9 cellular contexts compared by ENCODE assay signal in genomic region chr5:35852084-35852734, GRCh38. TPM values are rescaled to one million over a fixed set of nuclear protein-coding genes. Genes with fewer than 3 reads are reported as not detected.
DNase-seq lines count a peak whose midpoint lies in the region; ATAC-seq and TF ChIP-seq lines count a peak whose summit lies in the region.
"Had no signal": no experiment of that assay in that cellular context is flagged by ENCODE, and none has a peak within 500 bp of the region (broad histone marks: within the 10 kb centered on the region; RNA-seq: fewer than 3 reads in every experiment).

No MANE protein-coding gene starts in this region.

- H3K27ac ChIP-seq in upper lobe of left lung (peak overlapping the region; percentile 20 to 92 (median 69)), esophagus muscularis mucosa (replicated peaks in 1 of 4) (no peak overlapping the region)
- H3K27ac ChIP-seq: C4-2B had no signal

- TF ChIP-seq CTCF in upper lobe of left lung (IDR thresholded peaks at IDR 0.05), result no peak
- no peak for TF ChIP-seq CTCF in esophagus muscularis mucosa (IDR thresholded peaks at IDR 0.05)

- peak; percentile 78 for DNase-seq in activated effector memory CD4-positive, alpha-beta T cell treated with anti-CD3 and anti-CD28 coated beads, Interleukin-2, amount 50 U/mL, for 16 hours
- DNase-seq in activated effector memory CD4-positive, alpha-beta T cell treated with Interleukin-2 at 50 U/mL for 16 hours, result no peak
- DNase-seq in NOMO-1 treated with DMSO at 0.1 percent for 48 hours (lab: John Stamatoyannopoulos, UW; ENCODE audit: unreplicated experiment), result peak; percentile 54
- no peak for DNase-seq in adipocyte (ENCODE audit: low read depth)
- DNase-seq in upper lobe of left lung, result peak in 1 of 2 donors; percentile 6
- DNase-seq in mesenteric fat pad (ENCODE audit: low spot score), result no peak
- no peak for DNase-seq in esophagus muscularis mucosa (ENCODE audit: extremely low spot score)

- no peaks in the 10 kb centered on the region for H3K36me3 ChIP-seq in adipocyte (ENCODE audit: control insufficient read depth, insufficient read depth, low read length, severe bottlenecking)
- H3K36me3 ChIP-seq in upper lobe of left lung, result no peaks in the 10 kb centered on the region
- H3K36me3 ChIP-seq in esophagus muscularis mucosa, result no peaks in the 10 kb centered on the region

- WGBS in upper lobe of left lung, 2 donors, result 41 to 53% methylated on average over 5 to 8 of the region's 8 CpGs
- 65% methylated on average over 7 of the region's 8 CpGs for WGBS in esophagus muscularis mucosa

- ATAC-seq in upper lobe of left lung (ENCODE audit: low FRiP score in 2 of 2) (peak in 1 of 2 donors; percentile 17), HG02623 (IDR thresholded peaks at IDR 0.05; ENCODE audit: unreplicated experiment) (no peak)

- H3K9me3 ChIP-seq in adipocyte (ENCODE audit: control insufficient read depth, low read length) (no peaks in the 10 kb centered on the region), upper lobe of left lung (no peaks in the 10 kb centered on the region), esophagus muscularis mucosa (no peaks in the 10 kb centered on the region)

- H3K27me3 ChIP-seq in adipocyte (replicated peaks; ENCODE audit: control insufficient read depth, insufficient read depth, low read length) (no peaks in the 10 kb centered on the region), upper lobe of left lung (no peaks in the 10 kb centered on the region), esophagus muscularis mucosa (no peaks in the 10 kb centered on the region)

- H3K4me1 ChIP-seq in adipocyte (ENCODE audit: control insufficient read depth, insufficient read depth, low read length) (peaks cover 39% of the 10 kb centered on the region), upper lobe of left lung (peaks cover 13 to 23% (median 16%) of the 10 kb centered on the region in 4 donors), esophagus muscularis mucosa (peaks cover 5 to 35% (median 16%) of the 10 kb centered on the region in 4 donors)

- peak overlapping the region; percentile 77 for H3K4me3 ChIP-seq in adipocyte (ENCODE audit: low read length)
- no peak overlapping the region for H3K4me3 ChIP-seq in upper lobe of left lung
- H3K4me3 ChIP-seq in esophagus muscularis mucosa, result no peak overlapping the region

- no peak for TF ChIP-seq EP300 in upper lobe of left lung (IDR thresholded peaks at IDR 0.05)
- no peak for TF ChIP-seq EP300 in esophagus muscularis mucosa (IDR thresholded peaks at IDR 0.05)

- intact Hi-C loops in esophagus muscularis mucosa (cut with DNase I), result no loop called here

- no peak overlapping the region for H3K9ac ChIP-seq in adipocyte (ENCODE audit: low read length)

- no peak for TF ChIP-seq POLR2A in upper lobe of left lung (IDR thresholded peaks at IDR 0.05)
- no peak for TF ChIP-seq POLR2A in esophagus muscularis mucosa (IDR thresholded peaks at IDR 0.05; ENCODE audit: low read depth)

RNA-seq across cellular contexts. Expression of gene IL7R, which starts 4.5 kb away (rescaled TPM):
- total RNA-seq in upper lobe of left lung (100 to 1,000 TPM in 2 of 6 donors, 10 to 100 TPM in 4; 86.8 to 139 (median 94.7) TPM), mesenteric fat pad (5.2 TPM), esophagus muscularis mucosa (10 to 100 TPM in 1 of 4 donors, 1 to 10 TPM in 3; 2.8 to 10.6 (median 4.1) TPM)

Comparison
In these comparisons a context has a peak if more than half of its experiments do, and no peak if none do; other contexts are left out.
1. DNase-seq: peak in activated effector memory CD4-positive, alpha-beta T cell treated with anti-CD3 and anti-CD28 coated beads, Interleukin-2, amount 50 U/mL, for 16 hours (single experiment) and NOMO-1 treated with DMSO at 0.1 percent for 48 hours (single experiment); none in activated effector memory CD4-positive, alpha-beta T cell treated with Interleukin-2 at 50 U/mL for 16 hours (single experiment), adipocyte (single experiment), mesenteric fat pad (single experiment) and esophagus muscularis mucosa (single experiment).
2. H3K27ac ChIP-seq: peak in upper lobe of left lung (4 of 4); none in esophagus muscularis mucosa (0 of 4).
3. RNA of gene IL7R, which starts 4.5 kb away (total RNA-seq): 86.8 to 139 TPM in upper lobe of left lung; 5.2 TPM in mesenteric fat pad (single experiment) and 2.8 to 10.6 TPM in esophagus muscularis mucosa; every median in the first group is over 4 times any median in the second.